1 cellular context compared by ENCODE assay signal in genomic region chr14:104926619-104927431, GRCh38.
TF ChIP-seq lines count a peak whose summit lies in the region.

No MANE protein-coding gene starts in this region.

TF ChIP-seq in WTC11, 78 proteins besides CTCF, POLR2A, EP300 and RAD21 (continued from another document):
- no peak for TF ChIP-seq ZNF532 (CRISPR knock-in tag; IDR thresholded peaks at IDR 0.05; ENCODE audit: borderline replicate concordance)
